28 cellular contexts compared by ENCODE assay signal in the genomic region with DNA sequence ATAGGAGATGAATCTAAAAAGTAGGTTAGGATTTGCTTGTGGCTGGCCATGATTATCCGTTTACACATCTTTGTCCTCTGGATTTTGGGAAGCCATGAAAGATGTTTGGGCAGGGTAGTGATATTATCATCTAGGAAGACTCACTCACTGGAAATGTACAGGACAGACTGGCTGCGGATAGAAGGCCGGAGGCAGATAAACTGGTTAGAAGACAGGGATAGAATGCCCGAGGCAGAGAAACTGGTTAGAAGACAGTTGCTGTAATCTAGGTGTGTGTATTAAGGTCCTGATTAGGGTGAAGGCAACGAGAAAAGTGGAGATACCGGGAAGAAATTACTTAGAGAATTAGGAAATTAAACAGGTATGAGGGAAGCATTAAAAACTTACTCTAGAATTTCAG.
DNase-seq lines count a peak whose midpoint lies in the region; ATAC-seq, FAIRE-seq and TF ChIP-seq lines count a peak whose summit lies in the region.
"Had no signal": no experiment of that assay in that cellular context is flagged by ENCODE, and none has a peak within 500 bp of the region (broad histone marks: within the 10 kb centered on the region; RNA-seq: fewer than 3 reads in every experiment).

No MANE protein-coding gene starts in this region.

- H3K4me3 Mint-ChIP-seq in H9, result no peak overlapping the region
- H3K4me3 Mint-ChIP-seq in nephron progenitor cell, result no peak overlapping the region
- H3K4me3 Mint-ChIP-seq: CD14-positive monocyte; CD4-positive, alpha-beta memory T cell; CD4-positive, CD25-positive, alpha-beta regulatory T cell; CD8-positive, alpha-beta memory T cell had no signal

- peaks cover 11 to 12% of the 10 kb centered on the region in 2 experiments for H3K4me1 Mint-ChIP-seq in H9
- H3K4me1 Mint-ChIP-seq in nephron progenitor cell, result peaks cover 38% of the 10 kb centered on the region
- H3K4me1 Mint-ChIP-seq: CD14-positive monocyte; CD4-positive, alpha-beta memory T cell; CD4-positive, CD25-positive, alpha-beta regulatory T cell; CD8-positive, alpha-beta memory T cell had no signal

- no peak overlapping the region for H4K8ac ChIP-seq in H9 (replicated peaks; ENCODE audit: insufficient read length, low read depth, low read length)
- H4K8ac ChIP-seq in H1 (ENCODE audit: extremely low read depth, insufficient read depth, low read length), result no peak overlapping the region
- no peak overlapping the region for H4K8ac ChIP-seq in trophoblast cell (ENCODE audit: low read depth, low read length)

- TF ChIP-seq CTCF in H9 (conservative IDR thresholded peaks at IDR 0.05) (no peak), H1 (IDR thresholded peaks at IDR 0.05; ENCODE audit: control extremely low read depth in 1 of 3, insufficient read depth in 1 of 3, low read depth in 1 of 3, low read length in 3 of 3) (no peak), nephron progenitor cell (IDR thresholded peaks at IDR 0.05) (no peak), RWPE1 (conservative IDR thresholded peaks at IDR 0.05; ENCODE audit: low read depth) (no peak), lower lobe of right lung (IDR thresholded peaks at IDR 0.05) (no peak)

- H3K14ac ChIP-seq in H9 (ENCODE audit: insufficient read depth, low read length) (no peak overlapping the region), H1 (ENCODE audit: insufficient read length) (no peak overlapping the region), trophoblast cell (ENCODE audit: low read length) (no peak overlapping the region)

- H3K56ac ChIP-seq in H9 (ENCODE audit: insufficient read length, low read depth, low read length) (no peak overlapping the region), H1 (replicated peaks; ENCODE audit: insufficient read length, low read depth, low read length) (no peak overlapping the region)

- ATAC-seq in GM21576 (IDR thresholded peaks at IDR 0.05; ENCODE audit: unreplicated experiment) (no peak), lower lobe of right lung (no peak)
- ATAC-seq: GM12878 had no signal

- H3K9ac ChIP-seq in H9 (ENCODE audit: extremely low read depth, insufficient read length, low read length) (no peak overlapping the region), H1 (replicated peaks in 1 of 4; ENCODE audit: extremely low read depth in 1 of 4, low read depth in 3 of 4, low read length in 3 of 4) (no peak overlapping the region), trophoblast cell (ENCODE audit: low read length) (no peak overlapping the region)
- H3K9ac ChIP-seq: BLaER1 had no signal

- H3K27ac ChIP-seq in H9 (ENCODE audit: insufficient read length, low read depth, low read length) (no peak overlapping the region), H1 (ENCODE audit: low read depth, low read length) (no peak overlapping the region), trophoblast cell (ENCODE audit: low read depth, low read length) (no peak overlapping the region), RWPE1 (no peak overlapping the region), lower lobe of right lung (no peak overlapping the region)
- H3K27ac ChIP-seq: BLaER1 had no signal

- TF ChIP-seq RAD21 in H1 (IDR thresholded peaks at IDR 0.05 in 1 of 2, conservative IDR thresholded peaks at IDR 0.05 in 1 of 2; ENCODE audit: low read depth in 2 of 2, low read length in 2 of 2), result no peak

- no peak overlapping the region for H2BK15ac ChIP-seq in H9 (ENCODE audit: low read depth, low read length)
- H2BK15ac ChIP-seq in H1 (ENCODE audit: low read length), result no peak overlapping the region

- POLR2A ChIA-PET in H1 (lab: Charles Lee; ENCODE audit: partially characterized antibody), result no interaction called here
- POLR2A ChIA-PET in RWPE1 (lab: Yijun Ruan, JAX; ENCODE audit: low non-redundant PET), result no interaction called here

- H3K4ac ChIP-seq in H9 (ENCODE audit: low read depth, low read length), result no peak overlapping the region
- H3K4ac ChIP-seq in H1 (replicated peaks; ENCODE audit: insufficient read length, low read depth, low read length), result no peak overlapping the region
- no peak overlapping the region for H3K4ac ChIP-seq in trophoblast cell (ENCODE audit: low read depth, low read length)

- no peaks in the 10 kb centered on the region for H3K23me2 ChIP-seq in H9 (ENCODE audit: insufficient read length, low read depth, low read length, poor library complexity, severe bottlenecking)
- no peaks in the 10 kb centered on the region for H3K23me2 ChIP-seq in H1 (ENCODE audit: low read depth, low read length)

- no peaks in the 10 kb centered on the region for H3K27me3 Mint-ChIP-seq in H9 (ENCODE audit: low read depth)
- no peaks in the 10 kb centered on the region for H3K27me3 Mint-ChIP-seq in nephron progenitor cell (ENCODE audit: low read depth, poor library complexity)
- H3K27me3 Mint-ChIP-seq: CD4-positive, CD25-positive, alpha-beta regulatory T cell had no signal

- H3K9me3 ChIP-seq in H9 (ENCODE audit: control insufficient read depth, low read depth, low read length) (no peaks in the 10 kb centered on the region), H1 (ENCODE audit: insufficient read depth in 2 of 2, low read depth in 1 of 2, low read length in 1 of 2) (no peaks in the 10 kb centered on the region), trophoblast cell (ENCODE audit: insufficient read depth, low read depth, low read length) (no peaks in the 10 kb centered on the region), lower lobe of right lung (no peaks in the 10 kb centered on the region)
- H3K9me3 ChIP-seq: BE2C, BLaER1 had no signal

- H3K4me1 ChIP-seq in H9 (ENCODE audit: insufficient read depth, low read length) (no peaks in the 10 kb centered on the region; the same call in 1 of the 2 replicates), H1 (replicated peaks in 1 of 4; ENCODE audit: control insufficient read depth in 3 of 4, insufficient read depth in 4 of 4, low read length in 3 of 4) (no peaks in the 10 kb centered on the region), trophoblast cell (ENCODE audit: control insufficient read depth in 1 of 2, insufficient read depth in 2 of 2, low read length in 2 of 2) (peaks cover 0 to 2% of the 10 kb centered on the region in 2 experiments), lower lobe of right lung (no peaks in the 10 kb centered on the region)
- H3K4me1 ChIP-seq: BE2C had no signal

- H3K36me3 Mint-ChIP-seq in H9 (ENCODE audit: insufficient read depth in 1 of 3, low read depth in 3 of 3) (no peaks in the 10 kb centered on the region), nephron progenitor cell (ENCODE audit: low read depth) (peaks cover 7% of the 10 kb centered on the region)
- H3K36me3 Mint-ChIP-seq: CD14-positive monocyte; CD4-positive, alpha-beta memory T cell; CD4-positive, CD25-positive, alpha-beta regulatory T cell; CD8-positive, alpha-beta memory T cell had no signal

- no peak for TF ChIP-seq EP300 in H1 (IDR thresholded peaks at IDR 0.05; ENCODE audit: borderline replicate concordance in 1 of 2, low read depth in 2 of 2, low read length in 2 of 2)

- H2AK5ac ChIP-seq in H9 (ENCODE audit: insufficient read length, low read length) (no peak overlapping the region), H1 (ENCODE audit: low read depth, low read length) (no peak overlapping the region), trophoblast cell (ENCODE audit: low read length) (no peak overlapping the region)

- H3K79me2 ChIP-seq in H9 (ENCODE audit: insufficient read depth, low read length) (no peaks in the 10 kb centered on the region), H1 (ENCODE audit: control insufficient read depth in 1 of 2, insufficient read depth in 2 of 2, low read length in 2 of 2) (no peaks in the 10 kb centered on the region), trophoblast cell (ENCODE audit: control insufficient read depth, insufficient read depth, low read length, poor library complexity) (no peaks in the 10 kb centered on the region)

- H3K79me1 ChIP-seq in H9 (ENCODE audit: insufficient read depth, low read depth, low read length, poor library complexity, severe bottlenecking) (no peaks in the 10 kb centered on the region), H1 (ENCODE audit: low read depth, low read length) (no peaks in the 10 kb centered on the region), trophoblast cell (ENCODE audit: low read length) (no peaks in the 10 kb centered on the region)

- FAIRE-seq in H1 (lab: Jason Lieb, UNC), result no peak
- FAIRE-seq: A204.1, GM12878, GM19239 had no signal

- no peak for TF ChIP-seq POLR2A in H1 (IDR thresholded peaks at IDR 0.05; ENCODE audit: control extremely low read depth in 1 of 2, low read depth in 2 of 2, low read length in 2 of 2)

- no peak overlapping the region for H4K91ac ChIP-seq in H9 (ENCODE audit: insufficient read length, low read depth, low read length)
- no peak overlapping the region for H4K91ac ChIP-seq in H1 (replicated peaks; ENCODE audit: insufficient read length, low read length)
- H4K91ac ChIP-seq in trophoblast cell (ENCODE audit: low read depth, low read length), result no peak overlapping the region

- no CpG with 5 or more reads among the region's 6 CpGs for WGBS in H9 (ENCODE audit: extremely low coverage, insufficient read length, low lambda C conversion rate)
- 65% methylated on average over 6 of the region's 6 CpGs; no CpG with 5 or more reads in 1 of the 2 experiments for WGBS in H1 (ENCODE audit: extremely low coverage in 1 of 2, insufficient coverage in 1 of 2, insufficient read length in 1 of 2, insufficient replicate concordance in 2 of 2, low coverage in 1 of 2, low lambda C conversion rate in 2 of 2, missing lambda C conversion rate in 1 of 2), 2 experiments
- WGBS in trophoblast cell (ENCODE audit: extremely low coverage, insufficient coverage, insufficient read length), result no CpG with 5 or more reads among the region's 6 CpGs

- H3K27ac Mint-ChIP-seq in H9 (no peak overlapping the region), nephron progenitor cell (peak overlapping the region; percentile 33)
- H3K27ac Mint-ChIP-seq: CD4-positive, alpha-beta memory T cell; CD8-positive, alpha-beta memory T cell had no signal

- H3K36me3 ChIP-seq in H1 (ENCODE audit: control insufficient read depth in 2 of 4, insufficient read depth in 4 of 4, low read length in 3 of 4), result no peaks in the 10 kb centered on the region
- no peaks in the 10 kb centered on the region for H3K36me3 ChIP-seq in trophoblast cell (ENCODE audit: control insufficient read depth in 1 of 2, insufficient read depth in 2 of 2, low read length in 2 of 2)
- no peaks in the 10 kb centered on the region for H3K36me3 ChIP-seq in lower lobe of right lung
- H3K36me3 ChIP-seq: BE2C, BLaER1 had no signal

- peak overlapping the region; percentile 14 for H2AFZ ChIP-seq in H9 (ENCODE audit: low read length)
- H2AFZ ChIP-seq in H1 (ENCODE audit: low read length), result peak overlapping the region; percentile 16; the same call in 1 of the 2 replicates
- no peak overlapping the region for H2AFZ ChIP-seq in trophoblast cell (ENCODE audit: insufficient read depth, low read length, poor library complexity)

- no peaks in the 10 kb centered on the region for H3K9me3 Mint-ChIP-seq in H9
- no peaks in the 10 kb centered on the region for H3K9me3 Mint-ChIP-seq in nephron progenitor cell
- H3K9me3 Mint-ChIP-seq: CD14-positive monocyte; CD4-positive, alpha-beta memory T cell; CD8-positive, alpha-beta memory T cell had no signal

- intact Hi-C loops in lower lobe of right lung (cut with DNase I), result no loop called here

- H2BK12ac ChIP-seq in H9 (ENCODE audit: insufficient read length, low read depth, low read length) (no peak overlapping the region), H1 (ENCODE audit: low read depth, low read length) (no peak overlapping the region), trophoblast cell (ENCODE audit: low read length) (no peak overlapping the region)

- H3K18ac ChIP-seq in H9 (ENCODE audit: insufficient read length, low read depth, low read length), result no peak overlapping the region
- no peak overlapping the region for H3K18ac ChIP-seq in H1 (ENCODE audit: extremely low read depth, low read length)
- H3K18ac ChIP-seq in trophoblast cell (ENCODE audit: low read length), result no peak overlapping the region

- H3K23ac ChIP-seq in H9 (ENCODE audit: insufficient read length, low read depth, low read length) (no peak overlapping the region), H1 (ENCODE audit: insufficient read length) (no peak overlapping the region), trophoblast cell (ENCODE audit: low read length) (no peak overlapping the region)

- H2BK20ac ChIP-seq in H9 (ENCODE audit: low read depth, low read length, poor library complexity, severe bottlenecking), result no peak overlapping the region
- H2BK20ac ChIP-seq in H1 (ENCODE audit: low read length), result no peak overlapping the region

- H2BK120ac ChIP-seq in H9 (ENCODE audit: low read depth, low read length, poor library complexity, severe bottlenecking) (no peak overlapping the region), H1 (replicated peaks; ENCODE audit: low read depth, low read length) (no peak overlapping the region), trophoblast cell (ENCODE audit: insufficient read depth, low read length, poor library complexity) (no peak overlapping the region)

- H4K5ac ChIP-seq in H9 (ENCODE audit: insufficient read length, low read depth, low read length), result no peak overlapping the region
- no peak overlapping the region for H4K5ac ChIP-seq in H1 (ENCODE audit: insufficient read length, low read depth, low read length)

- no peak overlapping the region for H3T11ph ChIP-seq in H9 (ENCODE audit: low read length)

- H2BK5ac ChIP-seq in H9 (ENCODE audit: insufficient read length, low read length) (no peak overlapping the region), H1 (ENCODE audit: low read depth, low read length) (no peak overlapping the region), trophoblast cell (ENCODE audit: low read depth, low read length, poor library complexity) (no peak overlapping the region)

- no peak overlapping the region for H4K12ac ChIP-seq in trophoblast cell (ENCODE audit: low read depth, low read length)

- no peaks in the 10 kb centered on the region for H3K27me3 ChIP-seq in H9 (ENCODE audit: insufficient read depth, low read length)
- no peaks in the 10 kb centered on the region for H3K27me3 ChIP-seq in H1 (replicated peaks in 1 of 4; ENCODE audit: control insufficient read depth in 3 of 4, extremely low read depth in 1 of 4, insufficient read depth in 3 of 4, low read length in 3 of 4)
- H3K27me3 ChIP-seq in trophoblast cell (ENCODE audit: insufficient read depth, low read length), result no peaks in the 10 kb centered on the region
- H3K27me3 ChIP-seq in lower lobe of right lung (ENCODE audit: low read depth), result no peaks in the 10 kb centered on the region
- H3K27me3 ChIP-seq: BLaER1 had no signal

- no peak for DNase-seq in H9
- DNase-seq in H1 (ENCODE audit: low read depth in 1 of 2, low spot score in 2 of 2), result no peak
- DNase-seq in nephron progenitor cell, result no peak
- DNase-seq in trophoblast cell, result peak; percentile 89 to 97
- no peak for DNase-seq in RWPE1 (ENCODE audit: low spot score)
- no peak for DNase-seq in lower lobe of right lung
- DNase-seq in NCI-H82 treated with DMSO at 0.1 percent for 48 hours (lab: John Stamatoyannopoulos, UW; ENCODE audit: unreplicated experiment), result no peak
- DNase-seq: 8988T; ACHN; BE2C; C1 segment of cervical spinal cord; CD4-positive, alpha-beta memory T cell; CD4-positive, CD25-positive, alpha-beta regulatory T cell; CD8-positive, alpha-beta memory T cell; COR-L47; DMS 273 treated with DMSO at 0.1 percent for 48 hours; DMS153; DMS53; DMS79; DND-41; EL; GDM1 had no signal

- H3K4me3 ChIP-seq in H1 (ENCODE audit: extremely low read depth in 1 of 4, insufficient read depth in 2 of 4, low read depth in 3 of 4, low read length in 4 of 4) (no peak overlapping the region), trophoblast cell (ENCODE audit: low read depth, low read length) (no peak overlapping the region), lower lobe of right lung (no peak overlapping the region)
- H3K4me3 ChIP-seq: BLaER1, GM12878 had no signal

- H3K4me2 ChIP-seq in H9 (ENCODE audit: insufficient read depth, insufficient read length, low read length) (no peak overlapping the region), H1 (ENCODE audit: insufficient read depth in 1 of 2, low read depth in 2 of 2, low read length in 2 of 2) (no peak overlapping the region), trophoblast cell (ENCODE audit: low read length) (no peak overlapping the region)
- H3K4me2 ChIP-seq: BLaER1 had no signal

- CTCF ChIA-PET in H1 (lab: Charles Lee; ENCODE audit: partially characterized antibody) (interaction anchor here (1.1 kb wide), 1 partner anchor 18 kb away, joined by 3 read pairs; no protein-coding TSS in a partner anchor), RWPE1 (lab: Yijun Ruan, JAX) (no interaction called here)

- no peaks in the 10 kb centered on the region for H4K20me1 ChIP-seq in H9 (ENCODE audit: control insufficient read depth, insufficient read depth, insufficient read length)
- H4K20me1 ChIP-seq in H1 (replicated peaks in 1 of 2; ENCODE audit: control insufficient read depth in 1 of 2, insufficient read depth in 2 of 2, low read length in 2 of 2), result no peaks in the 10 kb centered on the region
- H4K20me1 ChIP-seq: BLaER1 had no signal

Comparison
In these comparisons a context has a peak if more than half of its experiments do, and no peak if none do; other contexts are left out.
1. DNase-seq: peak in trophoblast cell (2 of 2); none in H9 (single experiment), H1 (0 of 2), nephron progenitor cell (single experiment), RWPE1 (single experiment), lower lobe of right lung (single experiment) and NCI-H82 treated with DMSO at 0.1 percent for 48 hours (single experiment).